9 cellular contexts compared by ENCODE assay signal in the genomic region with DNA sequence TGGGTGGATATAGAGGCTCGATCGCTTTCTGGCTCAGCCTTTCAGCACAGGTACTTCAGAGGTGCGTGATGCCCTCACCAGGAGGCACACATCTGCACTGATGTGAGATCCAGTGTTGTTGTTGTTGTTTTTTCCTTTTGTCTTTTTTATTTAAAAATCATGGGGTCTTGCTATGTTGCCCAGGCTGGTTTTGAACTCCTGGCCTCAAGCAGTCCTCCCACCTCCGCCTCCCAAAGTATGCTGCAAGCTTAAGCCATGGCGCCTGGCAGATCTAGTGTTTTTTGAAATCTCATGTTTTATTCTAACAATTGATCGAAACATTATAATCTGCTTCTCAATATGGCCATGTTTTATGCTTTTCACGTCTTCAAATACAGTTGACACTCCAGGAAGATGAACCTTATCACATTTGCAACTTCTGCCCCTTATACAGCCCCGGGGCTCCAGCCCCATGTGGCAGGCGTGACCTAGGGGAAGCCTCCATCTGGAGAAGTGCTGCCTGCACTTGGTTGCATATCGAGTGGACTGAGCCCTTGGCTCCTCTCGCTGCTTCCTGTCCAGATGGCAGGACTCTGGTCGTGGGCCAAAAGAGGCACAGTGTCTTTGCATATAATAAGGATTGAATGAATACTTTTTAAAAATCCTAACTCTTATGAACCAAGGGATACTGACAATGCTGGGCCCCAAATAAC.
DNase-seq lines count a peak whose midpoint lies in the region; ATAC-seq and TF ChIP-seq lines count a peak whose summit lies in the region.
"Had no signal": no experiment of that assay in that cellular context is flagged by ENCODE, and none has a peak within 500 bp of the region (broad histone marks: within the 10 kb centered on the region; RNA-seq: fewer than 3 reads in every experiment).

No MANE protein-coding gene starts in this region.

- H3K27me3 Mint-ChIP-seq in activated T-helper 2 cell treated with anti-CD3 and anti-CD28 coated beads, Interferon-gamma antibody, Interleukin-2, Interleukin-4, amounts not matched to agents 10 μg/mL and 5 μg/mL and 100 μg/mL, durations not matched to agents 14 hours and 24 hours and 36 hours (ENCODE audit: low read depth), result no peaks in the 10 kb centered on the region

- peak; percentile 73 for DNase-seq in Right ventricle myocardium superior
- DNase-seq in right atrium auricular region (ENCODE audit: low spot score), result no peak
- DNase-seq in activated T-helper 2 cell treated with anti-CD3 and anti-CD28 coated beads, Interferon-gamma antibody, Interleukin-2, Interleukin-4, amounts not matched to agents 10 μg/mL and 5 μg/mL and 100 μg/mL, durations not matched to agents 14 hours and 24 hours and 36 hours (ENCODE audit: low spot score), result no peak
- peak in 1 of 3 donors; percentile 31 for DNase-seq in right lobe of liver
- DNase-seq in vagina (ENCODE audit: extremely low spot score in 2 of 2), result no peak
- no peak for DNase-seq in middle frontal gyrus (ENCODE audit: extremely low spot score, low spot score)
- DNase-seq in COLO829 (ENCODE audit: low spot score), result no peak
- DNase-seq: DMS153 had no signal

- H3K36me3 Mint-ChIP-seq in activated T-helper 2 cell treated with anti-CD3 and anti-CD28 coated beads, Interferon-gamma antibody, Interleukin-2, Interleukin-4, amounts not matched to agents 10 μg/mL and 5 μg/mL and 100 μg/mL, durations not matched to agents 14 hours and 24 hours and 36 hours (ENCODE audit: low read depth), result peaks cover 42% of the 10 kb centered on the region

- H3K4me3 ChIP-seq in right atrium auricular region (no peak overlapping the region), right lobe of liver (no peak overlapping the region), vagina (no peak overlapping the region)

- H3K27ac ChIP-seq in right atrium auricular region (no peak overlapping the region), right lobe of liver (no peak overlapping the region), vagina (peak overlapping the region; percentile 33)

- no peaks in the 10 kb centered on the region for H3K4me1 ChIP-seq in right atrium auricular region
- peaks cover 0 to 13% (median 5%) of the 10 kb centered on the region in 4 donors for H3K4me1 ChIP-seq in right lobe of liver
- H3K4me1 ChIP-seq in vagina, result peaks cover 17% of the 10 kb centered on the region

- TF ChIP-seq CTCF in right atrium auricular region (IDR thresholded peaks at IDR 0.05), result no peak
- TF ChIP-seq CTCF in right lobe of liver (IDR thresholded peaks at IDR 0.05), result no peak
- TF ChIP-seq CTCF in vagina (IDR thresholded peaks at IDR 0.05), result no peak

- peaks cover 3% of the 10 kb centered on the region for H3K9me3 Mint-ChIP-seq in activated T-helper 2 cell treated with anti-CD3 and anti-CD28 coated beads, Interferon-gamma antibody, Interleukin-2, Interleukin-4, amounts not matched to agents 10 μg/mL and 5 μg/mL and 100 μg/mL, durations not matched to agents 14 hours and 24 hours and 36 hours

- peaks cover 16% of the 10 kb centered on the region for H3K4me1 Mint-ChIP-seq in activated T-helper 2 cell treated with anti-CD3 and anti-CD28 coated beads, Interferon-gamma antibody, Interleukin-2, Interleukin-4, amounts not matched to agents 10 μg/mL and 5 μg/mL and 100 μg/mL, durations not matched to agents 14 hours and 24 hours and 36 hours (ENCODE audit: low read depth)

- no peak overlapping the region for H3K4me3 Mint-ChIP-seq in activated T-helper 2 cell treated with anti-CD3 and anti-CD28 coated beads, Interferon-gamma antibody, Interleukin-2, Interleukin-4, amounts not matched to agents 10 μg/mL and 5 μg/mL and 100 μg/mL, durations not matched to agents 14 hours and 24 hours and 36 hours (ENCODE audit: low read depth)

- H3K9me3 ChIP-seq in right atrium auricular region (no peaks in the 10 kb centered on the region), right lobe of liver (no peaks in the 10 kb centered on the region), vagina (no peaks in the 10 kb centered on the region)

- H3K27ac Mint-ChIP-seq in activated T-helper 2 cell treated with anti-CD3 and anti-CD28 coated beads, Interferon-gamma antibody, Interleukin-2, Interleukin-4, amounts not matched to agents 10 μg/mL and 5 μg/mL and 100 μg/mL, durations not matched to agents 14 hours and 24 hours and 36 hours, result peak overlapping the region; percentile 29

- ATAC-seq in Right ventricle myocardium superior (ENCODE audit: poor library complexity) (peak; percentile 87), right lobe of liver (peak; percentile 51 to 67 (median 59)), HG03159 (IDR thresholded peaks at IDR 0.05; ENCODE audit: unreplicated experiment) (no peak)

- 62% methylated on average over 10 of the region's 12 CpGs for WGBS in right lobe of liver (ENCODE audit: insufficient coverage, low coverage, low lambda C conversion rate, missing lambda C conversion rate)

- TF ChIP-seq POLR2A in right lobe of liver (IDR thresholded peaks at IDR 0.05) (no peak), vagina (IDR thresholded peaks at IDR 0.05) (no peak)

- intact Hi-C loops in Right ventricle myocardium superior (cut with DNase I), result no loop called here
- intact Hi-C loops in activated T-helper 2 cell treated with anti-CD3 and anti-CD28 coated beads, Interferon-gamma antibody, Interleukin-2, Interleukin-4, amounts not matched to agents 10 μg/mL and 5 μg/mL and 100 μg/mL, durations not matched to agents 14 hours and 24 hours and 36 hours (cut with micrococcal nuclease), result no loop called here
- intact Hi-C loops in right lobe of liver (cut with DNase I), result no loop called here
- intact Hi-C loops in vagina (cut with DNase I), result no loop called here

- H3K27me3 ChIP-seq in right atrium auricular region (no peaks in the 10 kb centered on the region), right lobe of liver (no peaks in the 10 kb centered on the region), vagina (no peaks in the 10 kb centered on the region)

- no peaks in the 10 kb centered on the region for H3K36me3 ChIP-seq in right atrium auricular region
- no peaks in the 10 kb centered on the region for H3K36me3 ChIP-seq in right lobe of liver
- H3K36me3 ChIP-seq in vagina, result no peaks in the 10 kb centered on the region
